8 cellular contexts compared by ENCODE assay signal in the genomic region with DNA sequence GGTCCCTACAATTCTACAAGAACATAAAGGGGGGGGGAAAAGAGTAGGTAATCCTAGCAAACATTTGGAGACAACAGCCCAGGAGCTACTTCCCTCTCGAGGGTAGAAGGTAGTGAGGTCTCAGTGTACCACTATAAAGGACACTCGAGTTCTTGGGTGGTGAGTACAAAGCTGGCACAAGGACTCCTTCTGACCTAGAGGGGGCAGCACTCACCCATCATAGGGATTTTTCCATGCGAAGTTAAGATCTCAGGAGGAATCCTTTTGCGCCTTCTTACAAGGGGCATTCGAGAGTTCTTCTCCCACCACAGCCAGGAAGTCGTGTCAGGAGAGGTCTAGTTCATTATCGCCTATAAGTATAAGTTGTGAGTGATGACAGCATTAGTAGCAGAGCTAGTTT.
DNase-seq lines count a peak whose midpoint lies in the region; ATAC-seq and TF ChIP-seq lines count a peak whose summit lies in the region.

No MANE protein-coding gene starts in this region.

- no peaks in the 10 kb centered on the region for H3K9me2 ChIP-seq in PC-9 (ENCODE audit: insufficient read depth)

- no peaks in the 10 kb centered on the region for H3F3A ChIP-seq in PC-9 (ENCODE audit: insufficient read depth, low read depth)

- H3K27me3 Mint-ChIP-seq in T-helper 17 cell, result peaks cover 5% of the 10 kb centered on the region

- no peaks in the 10 kb centered on the region for H3K36me3 Mint-ChIP-seq in T-helper 17 cell (ENCODE audit: low read depth)

- H3K4me3 ChIP-seq in PC-9, result no peak overlapping the region
- H3K4me3 ChIP-seq in tibial artery, result no peak overlapping the region

- intact Hi-C loops in PC-9 (cut with micrococcal nuclease; ENCODE audit: unreplicated experiment), result no loop called here
- intact Hi-C loops in Right ventricle myocardium superior (cut with DNase I), result loop anchor here (10.0 kb wide), 2 partner anchors 308 to 338 kb away; no protein-coding TSS in a partner anchor
- intact Hi-C loops in tibial artery (cut with DNase I; ENCODE audit: low total_unique reads), result no loop called here

- ATAC-seq in Right ventricle myocardium superior (ENCODE audit: poor library complexity) (peak; percentile 82), T-helper 17 cell (no peak)

- H3K9me3 ChIP-seq in PC-9 (ENCODE audit: insufficient read depth, low read depth), result no peaks in the 10 kb centered on the region
- H3K9me3 ChIP-seq in tibial artery, result no peaks in the 10 kb centered on the region
- H3K9me3 ChIP-seq in T-helper 17 cell (ENCODE audit: control insufficient read depth, low read length, poor library complexity, severe bottlenecking), result no peaks in the 10 kb centered on the region

- POLR2A ChIA-PET in PC-9 (lab: Charles Lee; ENCODE audit: unreplicated experiment), result no interaction called here

- no peak overlapping the region for H3K4me2 ChIP-seq in PC-9

- no peak overlapping the region for H3K4me3 Mint-ChIP-seq in T-helper 17 cell

- no peak overlapping the region for H3K27ac ChIP-seq in PC-9
- H3K27ac ChIP-seq in tibial artery, result no peak overlapping the region

- H3K4me1 ChIP-seq in PC-9 (replicated peaks; ENCODE audit: insufficient read depth) (no peaks in the 10 kb centered on the region), tibial artery (no peaks in the 10 kb centered on the region)

- H3K27ac Mint-ChIP-seq in T-helper 17 cell, result no peak overlapping the region

- no peaks in the 10 kb centered on the region for H3K79me2 ChIP-seq in PC-9 (ENCODE audit: low read depth)

- H3K27me3 ChIP-seq in PC-9 (ENCODE audit: insufficient read depth, low read depth) (peaks cover 16% of the 10 kb centered on the region), tibial artery (peaks cover 0 to 9% of the 10 kb centered on the region in 2 donors)

- H3K36me3 ChIP-seq in PC-9 (ENCODE audit: low read depth) (no peaks in the 10 kb centered on the region), tibial artery (no peaks in the 10 kb centered on the region)

- TF ChIP-seq CTCF in PC-9 (conservative IDR thresholded peaks at IDR 0.05) (peak; percentile 60; the same call in 1 of the 2 replicates), tibial artery (IDR thresholded peaks at IDR 0.05) (peak; percentile 47 to 59)

- H3K4me1 Mint-ChIP-seq in T-helper 17 cell, result no peaks in the 10 kb centered on the region

- peak; percentile 4 for DNase-seq in activated CD4-positive, alpha-beta T cell treated with anti-CD3 and anti-CD28 coated beads for 48 hours
- no peak for DNase-seq in activated CD4-positive, alpha-beta T cell treated with anti-CD3 and anti-CD28 coated beads, Interleukin-2, amount 50 U/mL, for 48 hours
- DNase-seq in PC-9 (peak in 1 of 2 experiments; percentile 4), Right ventricle myocardium superior (no peak), tibial artery (no peak), NCI-H226 (no peak), T-helper 17 cell (no peak), NCI-H2227 treated with DMSO at 0.1 percent for 48 hours (lab: John Stamatoyannopoulos, UW) (no peak)

- BruUV-seq in PC-9 (replicated peaks; lab: Mats Ljungman, UMichigan), result no TSS peak

- no peaks in the 10 kb centered on the region for H4K20me1 ChIP-seq in PC-9 (ENCODE audit: insufficient read depth)

- no peak overlapping the region for H2AFZ ChIP-seq in PC-9

- CTCF ChIA-PET in PC-9 (lab: Charles Lee), result no interaction called here
